Comparison of ENCODE assay signal across 1 cellular context in genomic region chrX:11533211-11533651, GRCh38.
TF ChIP-seq lines count a peak whose summit lies in the region.

No MANE protein-coding gene starts in this region.

TF ChIP-seq in SK-N-SH, 30 proteins besides CTCF, POLR2A, EP300 and RAD21 (continued from another document):
- no peak for TF ChIP-seq RFX5 (IDR thresholded peaks at IDR 0.05; ENCODE audit: low read length)
- TF ChIP-seq PBX3 (IDR thresholded peaks at IDR 0.05) = no peak
- no peak for TF ChIP-seq FOSL2 (IDR thresholded peaks at IDR 0.05; ENCODE audit: borderline replicate concordance, low read depth)
- TF ChIP-seq CHD2 (IDR thresholded peaks at IDR 0.05; ENCODE audit: low read length, partially characterized antibody) = no peak
